ENCODE assay signal across 25 cellular contexts in genomic region chr5:71838286-71838685, GRCh38.
A peak's percentile ranks its signal among the peaks of the same experiment; 100 is the strongest.
DNase-seq lines count a peak whose midpoint lies in the region; ATAC-seq and TF ChIP-seq lines count a peak whose summit lies in the region.
"Had no signal": no experiment of that assay in that cellular context is flagged by ENCODE, and none has a peak within 500 bp of the region (broad histone marks: within the 10 kb centered on the region; RNA-seq: fewer than 3 reads in every experiment).

No MANE protein-coding gene starts in this region.

- no peak for ATAC-seq in GM23338
- no peak for ATAC-seq in GM21786 (IDR thresholded peaks at IDR 0.05; ENCODE audit: unreplicated experiment)
- ATAC-seq: A549, GM12878, HCT116 had no signal

- no peak overlapping the region for H3K4me2 ChIP-seq in GM23338
- H3K4me2 ChIP-seq: A549 had no signal

- H3K36me3 ChIP-seq in GM23338 (ENCODE audit: insufficient read depth), result no peaks in the 10 kb centered on the region
- H3K36me3 ChIP-seq: BE2C; BLaER1 treated with 17β-estradiol and CSF1 and Interleukin-3, amounts not matched to agents 10 nM and 100 nM had no signal

- DNase-seq in GM23338 (ENCODE audit: low spot score) (no peak), dorsolateral prefrontal cortex (no peak), glutamatergic neuron (no peak), HUDEP-2 (lab: John Stamatoyannopoulos, UW; ENCODE audit: unreplicated experiment in 76 of 76) (no peak), COLO829 (ENCODE audit: low spot score) (no peak)
- DNase-seq: 8988T; ACHN; AML-193; BE2C; Calu3; CD4-positive, alpha-beta T cell; CD8-positive, alpha-beta memory T cell; COR-L47; DMS153; DND-41; EL; GDM1; H9 had no signal

- no peaks in the 10 kb centered on the region for H3K79me2 ChIP-seq in GM23338 (replicated peaks; ENCODE audit: insufficient read depth)

- H3K4me3 ChIP-seq in GM23338, result no peak overlapping the region
- no peak overlapping the region for H3K4me3 ChIP-seq in dorsolateral prefrontal cortex
- H3K4me3 ChIP-seq: A549; BLaER1 treated with 17β-estradiol and CSF1 and Interleukin-3, amounts not matched to agents 10 nM and 100 nM; GM12878 had no signal

- H3K4me1 ChIP-seq in GM23338 (ENCODE audit: insufficient read depth), result no peaks in the 10 kb centered on the region

- H3K27ac ChIP-seq in GM23338 (ENCODE audit: low read depth) (no peak overlapping the region), dorsolateral prefrontal cortex (peak overlapping the region in 51 of 59 donors; percentile 2 to 87 (median 61)), temporal lobe (ENCODE audit: low read depth, low read length) (peak overlapping the region; percentile 28)
- H3K27ac ChIP-seq: A549; BLaER1 treated with 17β-estradiol and CSF1 and Interleukin-3, amounts not matched to agents 10 nM and 100 nM had no signal

- H3K27ac Mint-ChIP-seq in GM23338, result no peak overlapping the region
- H3K27ac Mint-ChIP-seq in glutamatergic neuron (ENCODE audit: unreplicated experiment), result peak overlapping the region; percentile 93
- H3K27ac Mint-ChIP-seq: CD14-positive monocyte; CD4-positive, alpha-beta T cell; CD8-positive, alpha-beta memory T cell; H9 had no signal

- H3K4me3 Mint-ChIP-seq in GM23338, result no peak overlapping the region
- H3K4me3 Mint-ChIP-seq in glutamatergic neuron (ENCODE audit: unreplicated experiment), result peak overlapping the region; percentile 71
- H3K4me3 Mint-ChIP-seq: CD14-positive monocyte; CD4-positive, alpha-beta T cell; CD8-positive, alpha-beta memory T cell; H9 had no signal

- no peak for TF ChIP-seq CTCF in GM23338 (conservative IDR thresholded peaks at IDR 0.05; ENCODE audit: low read depth in 2 of 2)
- TF ChIP-seq CTCF in dorsolateral prefrontal cortex (IDR thresholded peaks at IDR 0.05 in 54 of 56, conservative IDR thresholded peaks at IDR 0.05 in 2 of 56; ENCODE audit: low read depth in 1 of 56, partially characterized antibody in 56 of 56), result no peak
- no peak for TF ChIP-seq CTCF in glutamatergic neuron (IDR thresholded peaks at IDR 0.05; ENCODE audit: partially characterized antibody, unreplicated experiment)

- H3K27me3 Mint-ChIP-seq in GM23338 (ENCODE audit: insufficient read depth, low read depth, poor library complexity) (no peaks in the 10 kb centered on the region), glutamatergic neuron (ENCODE audit: unreplicated experiment) (peaks cover 13% of the 10 kb centered on the region)

- intact Hi-C loops in dorsolateral prefrontal cortex (cut with DNase I), result no loop called here

- peak overlapping the region; percentile 69; the same call in 1 of the 2 replicates for H2AFZ ChIP-seq in GM23338

- H3K9me2 ChIP-seq in GM23338 (ENCODE audit: insufficient read depth), result no peaks in the 10 kb centered on the region; the same call in 1 of the 2 replicates

- no peaks in the 10 kb centered on the region for H4K20me1 ChIP-seq in GM23338 (replicated peaks; ENCODE audit: insufficient read depth)
- H4K20me1 ChIP-seq: BLaER1 treated with 17β-estradiol and CSF1 and Interleukin-3, amounts not matched to agents 10 nM and 100 nM had no signal

- H3F3A ChIP-seq in GM23338 (replicated peaks; ENCODE audit: low read depth), result no peaks in the 10 kb centered on the region

- H3K27me3 ChIP-seq in GM23338 (ENCODE audit: insufficient read depth) (no peaks in the 10 kb centered on the region), dorsolateral prefrontal cortex (no peaks in the 10 kb centered on the region)
- H3K27me3 ChIP-seq: BE2C; BLaER1 treated with 17β-estradiol and CSF1 and Interleukin-3, amounts not matched to agents 10 nM and 100 nM had no signal

- H3K9me3 Mint-ChIP-seq in GM23338 (peaks cover 3% of the 10 kb centered on the region; the same call in 1 of the 3 replicates), glutamatergic neuron (ENCODE audit: unreplicated experiment) (peaks cover 20% of the 10 kb centered on the region)
- H3K9me3 Mint-ChIP-seq: CD4-positive, alpha-beta T cell; H9 had no signal

- H3K4me1 Mint-ChIP-seq in GM23338, result peaks cover 8% of the 10 kb centered on the region
- H3K4me1 Mint-ChIP-seq in glutamatergic neuron (ENCODE audit: low read depth, unreplicated experiment), result peaks cover 44% of the 10 kb centered on the region
- H3K4me1 Mint-ChIP-seq: CD8-positive, alpha-beta memory T cell had no signal

- H3K36me3 Mint-ChIP-seq in GM23338 (ENCODE audit: low read depth) (no peaks in the 10 kb centered on the region), glutamatergic neuron (ENCODE audit: unreplicated experiment) (peaks cover 4% of the 10 kb centered on the region)
- H3K36me3 Mint-ChIP-seq: CD14-positive monocyte; CD8-positive, alpha-beta memory T cell had no signal

TF ChIP-seq in GM23338, 12 proteins besides CTCF, POLR2A, EP300 and RAD21:
- TF ChIP-seq ZNF331 (CRISPR knock-in tag; IDR thresholded peaks at IDR 0.05; ENCODE audit: low read depth), result no peak
- TF ChIP-seq STAT1 (IDR thresholded peaks at IDR 0.05; ENCODE audit: unreplicated experiment), result no peak
- TF ChIP-seq ZNF114 (CRISPR knock-in tag; IDR thresholded peaks at IDR 0.05), result no peak
